In genomic region chr3:354433-354832, GRCh38 we compare ENCODE assay signal across 7 cellular contexts.
DNase-seq lines count a peak whose midpoint lies in the region; ATAC-seq, FAIRE-seq and TF ChIP-seq lines count a peak whose summit lies in the region.

No MANE protein-coding gene starts in this region.

- no peaks in the 10 kb centered on the region for H3K79me2 ChIP-seq in DOHH2 (ENCODE audit: control insufficient read depth, low read length)

- ATAC-seq in GM19035 (IDR thresholded peaks at IDR 0.05; ENCODE audit: unreplicated experiment) (peak; percentile 67), HG03159 (IDR thresholded peaks at IDR 0.05; ENCODE audit: unreplicated experiment) (peak; percentile 78)

- H3K27ac ChIP-seq in DOHH2 (ENCODE audit: low read depth, low read length) = no peak overlapping the region
- H3K27ac ChIP-seq in ascending aorta = no peak overlapping the region

- intact Hi-C loops in ascending aorta (cut with DNase I) = no loop called here

- H3K36me3 ChIP-seq in DOHH2 (ENCODE audit: control insufficient read depth, low read length) = no peaks in the 10 kb centered on the region
- H3K36me3 ChIP-seq in ascending aorta = no peaks in the 10 kb centered on the region

- peak; percentile 4 for DNase-seq in NCI-H446 treated with DMSO at 0.1 percent for 48 hours (lab: John Stamatoyannopoulos, UW)
- DNase-seq in ascending aorta (ENCODE audit: low spot score in 2 of 2) = no peak
- peak; percentile 89 for DNase-seq in superior temporal gyrus (ENCODE audit: extremely low spot score)

- peaks cover 2% of the 10 kb centered on the region; the same call in 1 of the 2 replicates for H3F3A ChIP-seq in DOHH2 (ENCODE audit: control insufficient read depth, insufficient read depth)

- FAIRE-seq in islet of Langerhans (lab: Jason Lieb, UNC) = peak; percentile 93

- H3K4me2 ChIP-seq in DOHH2 (ENCODE audit: low read length) = no peak overlapping the region

- H3K4me3 ChIP-seq in DOHH2 (ENCODE audit: low read length) (no peak overlapping the region), ascending aorta (no peak overlapping the region)

- H3K4me1 ChIP-seq in DOHH2 (ENCODE audit: control insufficient read depth, low read length) = peaks cover 3% of the 10 kb centered on the region; the same call in 1 of the 2 replicates
- no peaks in the 10 kb centered on the region for H3K4me1 ChIP-seq in ascending aorta

- H3K9me3 ChIP-seq in DOHH2 (ENCODE audit: control insufficient read depth, insufficient read depth, low read length) = no peaks in the 10 kb centered on the region
- no peaks in the 10 kb centered on the region for H3K9me3 ChIP-seq in ascending aorta

- TF ChIP-seq CTCF in DOHH2 (IDR thresholded peaks at IDR 0.05; ENCODE audit: low read depth, low read length, poor library complexity, severe bottlenecking) (peak; percentile 76), ascending aorta (IDR thresholded peaks at IDR 0.05) (peak in 2 of 3 experiments; percentile 30 to 50)

- H3K27me3 ChIP-seq in DOHH2 (ENCODE audit: control insufficient read depth, low read length) (0 out of 2 replicates have a peak, but pooled peaks cover 2% of the 10 kb centered on the region), ascending aorta (no peaks in the 10 kb centered on the region)

- H4K20me1 ChIP-seq in DOHH2 (ENCODE audit: control insufficient read depth, insufficient read depth, low read depth, low read length) = no peaks in the 10 kb centered on the region

- no peaks in the 10 kb centered on the region for H3K9me2 ChIP-seq in DOHH2 (replicated peaks; ENCODE audit: control insufficient read depth, low read length)

Comparison
In these comparisons a context has a peak if more than half of its experiments do, and no peak if none do; other contexts are left out.
1. DNase-seq: peak in NCI-H446 treated with DMSO at 0.1 percent for 48 hours (single experiment) and superior temporal gyrus (single experiment); none in ascending aorta (0 of 2).